1 cellular context compared by ENCODE assay signal in the genomic region with DNA sequence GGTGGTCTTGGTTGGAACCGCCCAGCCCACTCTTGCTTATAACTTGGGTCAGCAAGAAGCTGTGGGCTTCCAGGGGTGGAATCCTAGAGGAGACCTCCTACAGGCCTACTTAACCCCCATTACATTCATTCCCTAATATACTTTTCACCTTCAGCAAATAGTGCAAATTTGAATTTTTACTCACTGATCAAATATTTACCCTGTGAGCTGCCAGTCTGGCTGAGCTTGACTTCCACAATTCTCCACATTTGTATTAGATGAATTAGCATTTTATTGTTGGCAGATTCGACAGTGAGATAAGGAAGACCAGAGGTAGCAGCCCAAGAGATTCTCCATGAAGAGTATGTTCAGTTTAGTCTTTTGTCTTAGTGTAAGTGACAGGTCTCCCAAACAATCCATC.
TF ChIP-seq lines count a peak whose summit lies in the region.

No MANE protein-coding gene starts in this region.

TF ChIP-seq in IMR-90, 13 proteins besides CTCF, POLR2A, EP300 and RAD21 (continued from another document):
- TF ChIP-seq, protein P1, sequence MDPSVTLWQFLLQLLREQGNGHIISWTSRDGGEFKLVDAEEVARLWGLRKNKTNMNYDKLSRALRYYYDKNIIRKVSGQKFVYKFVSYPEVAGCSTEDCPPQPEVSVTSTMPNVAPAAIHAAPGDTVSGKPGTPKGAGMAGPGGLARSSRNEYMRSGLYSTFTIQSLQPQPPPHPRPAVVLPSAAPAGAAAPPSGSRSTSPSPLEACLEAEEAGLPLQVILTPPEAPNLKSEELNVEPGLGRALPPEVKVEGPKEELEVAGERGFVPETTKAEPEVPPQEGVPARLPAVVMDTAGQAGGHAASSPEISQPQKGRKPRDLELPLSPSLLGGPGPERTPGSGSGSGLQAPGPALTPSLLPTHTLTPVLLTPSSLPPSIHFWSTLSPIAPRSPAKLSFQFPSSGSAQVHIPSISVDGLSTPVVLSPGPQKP (IDR thresholded peaks at IDR 0.05; ENCODE audit: borderline replicate concordance, low read depth, low read length) = no peak
- no peak for TF ChIP-seq BHLHE40 (IDR thresholded peaks at IDR 0.05; ENCODE audit: low read depth, low read length)
- TF ChIP-seq FOS (IDR thresholded peaks at IDR 0.05; ENCODE audit: low read depth, low read length) = no peak
